In genomic region chr11:83613767-83614121, GRCh38 we compare ENCODE assay signal across 14 cellular contexts.
DNase-seq lines count a peak whose midpoint lies in the region; ATAC-seq, FAIRE-seq and TF ChIP-seq lines count a peak whose summit lies in the region.
"Had no signal": no experiment of that assay in that cellular context is flagged by ENCODE, and none has a peak within 500 bp of the region (broad histone marks: within the 10 kb centered on the region; RNA-seq: fewer than 3 reads in every experiment).

No MANE protein-coding gene starts in this region.

- in situ Hi-C loops in HAP-1 (cut with MboI; ENCODE audit: low sequenced_read_pairs), result no loop called here

- no peak overlapping the region for H3K4me3 ChIP-seq in tibial artery
- no peak overlapping the region for H3K4me3 ChIP-seq in HAP-1

- TF ChIP-seq POLR2A in GM12891 (IDR thresholded peaks at IDR 0.05; ENCODE audit: low read depth, low read length), result no peak

- H3K27me3 ChIP-seq in tibial artery (no peaks in the 10 kb centered on the region), HAP-1 (ENCODE audit: low read depth) (no peaks in the 10 kb centered on the region)

- H3K9me3 ChIP-seq in tibial artery, result no peaks in the 10 kb centered on the region
- no peaks in the 10 kb centered on the region for H3K9me3 ChIP-seq in HAP-1

- ATAC-seq in GM19397 (IDR thresholded peaks at IDR 0.05; ENCODE audit: unreplicated experiment), result peak; percentile 21
- ATAC-seq in HG02759 (IDR thresholded peaks at IDR 0.05; ENCODE audit: unreplicated experiment), result peak; percentile 31
- peak; percentile 27 for ATAC-seq in HG03378 (IDR thresholded peaks at IDR 0.05; ENCODE audit: unreplicated experiment)
- ATAC-seq: Panc1 had no signal

- intact Hi-C loops in tibial artery (cut with DNase I; ENCODE audit: low total_unique reads), result no loop called here

- no peak for DNase-seq in GM12891 (ENCODE audit: insufficient read length, low spot score)
- DNase-seq in NCI-H2081 (lab: John Stamatoyannopoulos, UW), result no peak
- no peak for DNase-seq in NCI-H524 (lab: John Stamatoyannopoulos, UW)
- no peak for DNase-seq in tibial artery
- no peak for DNase-seq in HAP-1 (ENCODE audit: low spot score in 2 of 2)
- DNase-seq: activated gamma-delta T cell; DMS53; NCI-H2171; stimulated activated CD4-positive, alpha-beta T cell treated with anti-CD3 and anti-CD28 coated beads, Interleukin-15, amount 100 ng/mL, for 24 hours had no signal

- H3K36me3 ChIP-seq in tibial artery (no peaks in the 10 kb centered on the region), HAP-1 (replicated peaks) (no peaks in the 10 kb centered on the region)

- no peak for TF ChIP-seq CTCF in tibial artery (IDR thresholded peaks at IDR 0.05)

- FAIRE-seq in GM12891 (lab: Jason Lieb, UNC), result peak; percentile 20

- H3K27ac ChIP-seq in tibial artery, result no peak overlapping the region
- H3K27ac ChIP-seq: parathyroid adenoma had no signal

- H3K4me1 ChIP-seq in tibial artery, result no peaks in the 10 kb centered on the region
- H3K4me1 ChIP-seq in HAP-1, result no peaks in the 10 kb centered on the region
- H3K4me1 ChIP-seq: parathyroid adenoma had no signal

TF ChIP-seq in GM12891, 5 proteins besides CTCF, POLR2A, EP300 and RAD21:
- no peak for TF ChIP-seq PAX5 (IDR thresholded peaks at IDR 0.05; ENCODE audit: insufficient read depth, low read length, severe bottlenecking)
- no peak for TF ChIP-seq POU2F2 (IDR thresholded peaks at IDR 0.05; ENCODE audit: low read depth, low read length)
- TF ChIP-seq SPI1 (IDR thresholded peaks at IDR 0.05; ENCODE audit: low read depth, low read length), result no peak
- no peak for TF ChIP-seq POLR2AphosphoS5 (IDR thresholded peaks at IDR 0.05; ENCODE audit: low read depth, low read length)
- TF ChIP-seq TAF1 (IDR thresholded peaks at IDR 0.05; ENCODE audit: low read depth, low read length), result no peak
